ENCODE assay signal across 8 cellular contexts in the genomic region with DNA sequence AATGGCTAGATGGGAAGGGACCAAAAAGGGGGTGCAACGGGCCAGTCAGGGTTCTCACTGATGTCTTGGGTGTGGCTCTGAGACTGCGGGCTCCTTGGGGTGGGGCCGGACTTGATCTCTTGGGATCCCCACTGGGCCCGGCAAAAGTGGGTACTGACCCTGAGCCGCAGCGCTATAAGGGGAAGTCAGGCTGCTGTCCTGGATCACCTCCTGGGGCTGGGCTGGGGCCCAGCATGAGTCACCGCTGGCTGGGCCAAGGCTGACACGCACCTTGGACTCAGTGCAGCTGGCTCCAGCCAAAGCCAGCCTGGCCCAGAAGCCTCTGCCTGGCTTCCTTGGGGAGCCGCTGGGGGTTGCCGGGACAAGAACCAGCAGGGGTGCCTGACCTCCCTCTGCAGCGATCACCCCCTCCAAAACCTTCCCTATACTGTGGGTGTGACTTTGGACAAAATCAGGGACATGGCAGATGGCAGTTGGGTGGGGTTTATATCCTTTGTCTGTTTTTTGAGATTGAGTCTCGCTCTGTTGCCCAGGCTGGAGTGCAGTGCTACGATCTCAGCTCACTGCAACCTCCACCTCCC. TPM values are rescaled to one million over a fixed set of nuclear protein-coding genes. Genes with fewer than 3 reads are reported as not detected.
DNase-seq lines count a peak whose midpoint lies in the region; ATAC-seq, FAIRE-seq and TF ChIP-seq lines count a peak whose summit lies in the region.

No MANE protein-coding gene starts in this region.

- no peak overlapping the region for H3K9ac ChIP-seq in parathyroid adenoma

- no peak overlapping the region for H2AFZ ChIP-seq in parathyroid adenoma

- no peaks in the 10 kb centered on the region for H3K27me3 ChIP-seq in HL-60 (ENCODE audit: insufficient read depth, poor library complexity, severe bottlenecking)
- H3K27me3 ChIP-seq in WERI-Rb-1 (ENCODE audit: insufficient read depth, low read depth, severe bottlenecking), result no peaks in the 10 kb centered on the region
- H3K27me3 ChIP-seq in parathyroid adenoma (ENCODE audit: control insufficient read depth, insufficient read depth, low read length), result no peaks in the 10 kb centered on the region

- H3K27ac ChIP-seq in HL-60 (replicated peaks), result peak overlapping the region; percentile 43
- peak overlapping the region; percentile 14; the same call in 1 of the 2 replicates for H3K27ac ChIP-seq in WERI-Rb-1
- H3K27ac ChIP-seq in parathyroid adenoma, result peak overlapping the region; percentile 58

- DNase-seq in 8988T, result peak; percentile 85
- peak; percentile 77 for DNase-seq in HL-60 (ENCODE audit: low read depth in 1 of 2, low spot score in 1 of 2)
- DNase-seq in WERI-Rb-1, result peak; percentile 34
- peak; percentile 66 to 82 for DNase-seq in frontal cortex (ENCODE audit: low spot score in 2 of 2)

- TF ChIP-seq CTCF in HL-60 (IDR thresholded peaks at IDR 0.05; ENCODE audit: insufficient read depth, low read length), result no peak
- no peak for TF ChIP-seq CTCF in WERI-Rb-1 (IDR thresholded peaks at IDR 0.05; ENCODE audit: low read depth, low read length)
- TF ChIP-seq CTCF in parathyroid adenoma (IDR thresholded peaks at IDR 0.05), result no peak

- H3K36me3 ChIP-seq in WERI-Rb-1, result peaks cover 59% of the 10 kb centered on the region
- H3K36me3 ChIP-seq in parathyroid adenoma (ENCODE audit: control insufficient read depth, insufficient read depth, low read length), result peaks cover 4% of the 10 kb centered on the region

- H3K4me2 ChIP-seq in parathyroid adenoma (ENCODE audit: low read length), result no peak overlapping the region

- peaks cover 14% of the 10 kb centered on the region for H3K79me2 ChIP-seq in parathyroid adenoma

- H3K9me3 ChIP-seq in WERI-Rb-1 (ENCODE audit: severe bottlenecking) (no peaks in the 10 kb centered on the region), parathyroid adenoma (ENCODE audit: control insufficient read depth, low read length) (no peaks in the 10 kb centered on the region)

- H3K4me3 ChIP-seq in HL-60 (replicated peaks; ENCODE audit: insufficient read depth, low read length) (no peak overlapping the region), WERI-Rb-1 (ENCODE audit: low read depth, low read length) (no peak overlapping the region), parathyroid adenoma (ENCODE audit: low read depth, low read length) (no peak overlapping the region)

- FAIRE-seq in frontal cortex (lab: Jason Lieb, UNC), result no peak

- ATAC-seq in HG03520 (IDR thresholded peaks at IDR 0.05; ENCODE audit: unreplicated experiment) (no peak), GM21723 (IDR thresholded peaks at IDR 0.05; ENCODE audit: unreplicated experiment) (no peak), HG02840 (IDR thresholded peaks at IDR 0.05; ENCODE audit: low FRiP score, unreplicated experiment) (no peak)

- peaks cover 29% of the 10 kb centered on the region for H3K4me1 ChIP-seq in parathyroid adenoma

RNA-seq across cellular contexts. Expression of gene IQCN, which starts 0.6 kb away (rescaled TPM):
- total RNA-seq in frontal cortex, result 0.41 TPM

RNA-seq across cellular contexts. Expression of gene JUND, which starts 6.6 kb away (rescaled TPM):
- total RNA-seq in frontal cortex, result 35.5 TPM

RNA-seq across cellular contexts. Expression of gene LSM4, which starts 48.0 kb away (rescaled TPM):
- total RNA-seq in frontal cortex, result 80.3 TPM

RNA-seq across cellular contexts. Expression of gene PDE4C, which starts 48.6 kb away (rescaled TPM):
- 1.2 TPM for total RNA-seq in frontal cortex

Comparison
In these comparisons a context has a peak if more than half of its experiments do, and no peak if none do; other contexts are left out.
1. DNase-seq: peak in every context shown above with its lines; median percentile 85 in 8988T; 77 in HL-60; 74 in frontal cortex; 34 in WERI-Rb-1.